Comparison of ENCODE assay signal across 10 cellular contexts in the genomic region with DNA sequence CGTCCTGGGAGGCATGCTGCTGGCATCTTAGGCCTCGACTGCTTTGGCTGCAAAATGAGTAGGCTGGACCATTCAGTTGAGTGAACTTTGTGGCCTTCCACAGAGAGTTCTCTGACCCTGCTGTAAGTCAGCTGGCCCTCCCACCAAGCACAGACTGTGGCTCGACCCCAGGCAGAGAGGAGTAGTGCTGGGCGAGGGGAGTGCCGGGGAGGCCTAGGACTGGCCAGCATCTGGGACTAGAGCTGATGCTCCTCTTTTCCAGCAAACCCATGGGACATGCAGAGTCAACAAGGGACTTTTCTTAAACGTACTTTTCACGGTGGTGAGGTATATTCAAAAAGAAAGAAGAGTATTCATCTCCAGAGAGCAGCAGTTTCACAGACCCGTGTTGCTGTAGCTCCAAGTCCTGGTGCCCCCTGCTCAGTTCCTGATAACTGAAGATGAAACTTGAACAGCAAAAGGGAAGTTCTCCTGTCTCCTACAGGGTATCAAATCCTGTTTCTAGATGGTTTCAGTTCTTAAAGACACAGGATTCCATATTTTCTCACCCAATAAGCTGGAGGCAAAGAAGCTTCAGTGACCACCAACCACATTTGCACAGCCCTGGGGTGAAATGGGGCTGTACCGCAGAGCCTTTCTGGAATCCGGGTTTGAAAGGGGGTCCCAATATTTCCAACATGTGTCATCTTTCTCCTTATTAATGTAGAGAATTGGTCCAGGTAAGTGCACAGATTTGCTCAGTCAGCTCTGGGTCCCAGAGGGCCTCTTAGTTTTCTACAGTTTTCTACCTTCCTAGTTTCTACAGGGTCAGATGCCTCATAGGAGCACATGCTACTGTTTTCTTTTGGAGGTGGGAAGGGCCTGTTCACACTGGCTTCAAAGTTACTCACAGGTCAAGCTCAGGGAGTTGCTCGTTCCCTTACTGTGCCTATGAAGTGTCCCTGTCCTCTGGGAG. TPM values are rescaled to one million over a fixed set of nuclear protein-coding genes. Genes with fewer than 3 reads are reported as not detected.
DNase-seq lines count a peak whose midpoint lies in the region; ATAC-seq and TF ChIP-seq lines count a peak whose summit lies in the region.
"Had no signal": no experiment of that assay in that cellular context is flagged by ENCODE, and none has a peak within 500 bp of the region (broad histone marks: within the 10 kb centered on the region; RNA-seq: fewer than 3 reads in every experiment).

No MANE protein-coding gene starts in this region.

- no peaks in the 10 kb centered on the region for H3K4me1 ChIP-seq in lung (ENCODE audit: control insufficient read depth in 2 of 2, insufficient read depth in 2 of 2, low read length in 2 of 2)
- H3K4me1 ChIP-seq: body of pancreas had no signal

- WGBS in lung, 2 donors: 71 to 77% methylated on average over 11 of the region's 11 CpGs

- peak; percentile 60 for ATAC-seq in GM18909 (IDR thresholded peaks at IDR 0.05; ENCODE audit: poor library complexity, unreplicated experiment)
- ATAC-seq in GM21737 (IDR thresholded peaks at IDR 0.05; ENCODE audit: unreplicated experiment): peak; percentile 54
- ATAC-seq in HG03565 (IDR thresholded peaks at IDR 0.05; ENCODE audit: unreplicated experiment): peak; percentile 53
- no peak for ATAC-seq in lung (ENCODE audit: insufficient read depth, low FRiP score)
- ATAC-seq: body of pancreas had no signal

- no peaks in the 10 kb centered on the region for H3K27me3 ChIP-seq in lung (ENCODE audit: control insufficient read depth, insufficient read depth)
- H3K27me3 ChIP-seq: body of pancreas had no signal

- TF ChIP-seq CTCF in lung (IDR thresholded peaks at IDR 0.05; ENCODE audit: control extremely low read depth, extremely low read depth): no peak

- DNase-seq in lung (ENCODE audit: low spot score): no peak
- DNase-seq in NCI-H2081 treated with DMSO at 0.1 percent for 48 hours (lab: John Stamatoyannopoulos, UW): no peak
- no peak for DNase-seq in NCI-H524 (lab: John Stamatoyannopoulos, UW)
- no peak for DNase-seq in NCI-H69 (lab: John Stamatoyannopoulos, UW)
- DNase-seq in SK-N-DZ (ENCODE audit: low spot score): no peak
- DNase-seq: body of pancreas had no signal

- H3K4me3 ChIP-seq in lung: peak overlapping the region; percentile 19
- H3K4me3 ChIP-seq: body of pancreas had no signal

- H3K36me3 ChIP-seq in lung (ENCODE audit: control insufficient read depth in 2 of 2, insufficient read depth in 2 of 2, low read length in 2 of 2): no peaks in the 10 kb centered on the region

- H3K27ac ChIP-seq in lung (ENCODE audit: low read depth in 1 of 2, low read length in 1 of 2): no peak overlapping the region
- H3K27ac ChIP-seq: body of pancreas, RWPE1 had no signal

- no peaks in the 10 kb centered on the region for H3K9me3 ChIP-seq in lung (ENCODE audit: control insufficient read depth in 2 of 2, insufficient read depth in 1 of 2, low read length in 1 of 2)
- H3K9me3 ChIP-seq: body of pancreas had no signal

RNA-seq across cellular contexts. Expression of a gene that starts 20.9 kb away (rescaled TPM):
- 10 to 100 TPM in 1 of 2 donors, 1 to 10 TPM in 1; 2.4 to 12.0 TPM for total RNA-seq in lung
- polyA plus RNA-seq in lung: 10 to 100 TPM in 1 of 2 donors, 1 to 10 TPM in 1; 8.3 to 24.6 TPM
- polyA plus RNA-seq in SK-N-DZ (2014; cell fraction: cytosol; rRNA removed): 1.6 and 4.8 TPM in 2 replicates
- polyA plus RNA-seq in SK-N-DZ (2014; cell fraction: nucleus; rRNA removed): 0.49 and 1.3 TPM in 2 replicates
